8 cellular contexts compared by ENCODE assay signal in the genomic region with DNA sequence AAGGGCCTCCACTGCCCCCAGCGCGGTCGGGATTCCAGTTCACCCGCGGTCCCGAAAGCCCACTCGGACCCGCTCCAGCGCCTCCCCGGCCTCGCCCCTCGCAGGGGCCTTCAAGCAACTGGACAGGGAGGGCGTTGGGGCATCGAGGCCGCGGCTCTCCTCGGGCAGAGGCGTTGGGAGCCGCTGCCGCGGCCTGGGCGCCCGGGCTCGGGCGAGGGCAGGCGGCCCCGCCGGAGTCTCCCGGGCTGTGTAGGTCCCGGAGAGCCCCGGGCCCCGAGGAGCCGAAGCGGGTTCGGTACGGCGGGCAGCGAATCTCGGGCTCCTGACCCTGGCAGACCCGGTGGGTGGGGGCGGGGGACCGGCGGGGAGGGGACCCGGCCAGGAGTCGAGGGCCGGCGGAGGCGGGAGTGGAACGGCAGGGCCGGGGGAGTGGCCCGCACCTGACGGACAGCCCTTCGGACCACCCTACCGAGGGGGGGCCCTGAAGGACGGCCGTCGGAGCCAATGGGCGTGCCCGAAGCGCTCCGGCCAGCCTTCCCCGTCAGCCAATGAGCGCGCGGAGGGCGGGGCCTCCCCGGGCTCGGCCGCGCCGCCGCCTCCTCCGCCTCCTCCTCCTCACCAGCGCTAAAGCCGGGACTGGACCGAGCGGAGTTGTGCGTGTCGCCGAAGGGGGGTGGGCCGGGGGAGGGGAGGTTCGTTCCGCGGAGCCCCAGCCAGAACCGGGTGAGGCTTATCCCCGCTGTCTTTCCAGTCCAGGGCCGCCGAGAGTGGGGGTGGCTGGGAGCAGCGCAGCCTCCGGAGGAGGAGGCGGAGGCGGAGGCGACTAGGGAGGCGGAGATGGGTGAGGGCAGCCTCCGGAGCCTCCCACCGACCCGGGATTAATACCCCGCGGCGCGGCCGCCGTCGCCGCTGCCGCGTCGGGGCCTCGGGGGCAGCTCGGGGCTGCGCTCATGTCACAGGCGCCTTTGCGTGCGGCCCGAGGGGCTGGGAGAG. TPM values are rescaled to one million over a fixed set of nuclear protein-coding genes. Genes with fewer than 3 reads are reported as not detected.
DNase-seq lines count a peak whose midpoint lies in the region; ATAC-seq, FAIRE-seq and TF ChIP-seq lines count a peak whose summit lies in the region.

A gene (plus strand): TSS at position 609 of the 993 bp plus-strand sequence. CDS start 34,346 bp downstream, outside the sequence.

- no peak for FAIRE-seq in urothelium cell line (lab: Jason Lieb, UNC)

- H3K27me3 Mint-ChIP-seq in T-helper 2 cell treated with Interferon-gamma antibody and Interleukin-4, amounts not matched to agents 5 μg/mL and 100 μg/mL, for 36 hours (ENCODE audit: low read depth) = peaks cover 4% of the 10 kb centered on the region

- DNase-seq in NCI-H2029 (lab: John Stamatoyannopoulos, UW) (peak; percentile 77), ascending aorta (ENCODE audit: low spot score in 2 of 2) (peak; percentile 90 to 99), right cardiac atrium (peak; percentile 99 to 100 (median 100)), pulmonary artery endothelial cell (ENCODE audit: low read depth, low spot score) (peak; percentile 90), urothelium cell line (ENCODE audit: low spot score) (peak; percentile 96)
- peak; percentile 98 for DNase-seq in T-helper 2 cell treated with Interferon-gamma antibody and Interleukin-4, amounts not matched to agents 5 μg/mL and 100 μg/mL, for 36 hours (ENCODE audit: low spot score)

- peak within 1 kb of the TSS; percentile 99 for H3K27ac Mint-ChIP-seq in T-helper 2 cell treated with Interferon-gamma antibody and Interleukin-4, amounts not matched to agents 5 μg/mL and 100 μg/mL, for 36 hours

- intact Hi-C loops in ascending aorta (cut with DNase I) = loop anchor here (1.0 to 10.0 kb wide), 5 partner anchors 95 to 746 kb away; a partner anchor contains a TSS
- intact Hi-C loops in right cardiac atrium (cut with DNase I) = loop anchor here in 1 of 4 donors (5.0 kb wide), 1 partner anchor 96 kb away; a partner anchor contains a TSS

- peaks cover 12% of the 10 kb centered on the region for H3K4me1 Mint-ChIP-seq in T-helper 2 cell treated with Interferon-gamma antibody and Interleukin-4, amounts not matched to agents 5 μg/mL and 100 μg/mL, for 36 hours (ENCODE audit: low read depth)

- H3K9me3 ChIP-seq in ascending aorta (no peaks in the 10 kb centered on the region), right cardiac atrium (ENCODE audit: control insufficient read depth, low read length) (no peaks in the 10 kb centered on the region)

- H3K4me1 ChIP-seq in ascending aorta (peaks cover 0 to 23% of the 10 kb centered on the region in 2 donors), right cardiac atrium (ENCODE audit: control insufficient read depth, insufficient read depth, low read length) (no peaks in the 10 kb centered on the region)

- peak within 1 kb of the TSS; percentile 97 for H3K4me3 Mint-ChIP-seq in T-helper 2 cell treated with Interferon-gamma antibody and Interleukin-4, amounts not matched to agents 5 μg/mL and 100 μg/mL, for 36 hours

- under 1% methylated on average over 115 of the region's 115 CpGs for WGBS in right cardiac atrium

- H3K27me3 ChIP-seq in ascending aorta = no peaks in the 10 kb centered on the region
- no peaks in the 10 kb centered on the region for H3K27me3 ChIP-seq in right cardiac atrium (ENCODE audit: control insufficient read depth, insufficient read depth)

- H3K9me3 Mint-ChIP-seq in T-helper 2 cell treated with Interferon-gamma antibody and Interleukin-4, amounts not matched to agents 5 μg/mL and 100 μg/mL, for 36 hours = no peaks in the 10 kb centered on the region

- H3K36me3 Mint-ChIP-seq in T-helper 2 cell treated with Interferon-gamma antibody and Interleukin-4, amounts not matched to agents 5 μg/mL and 100 μg/mL, for 36 hours (ENCODE audit: low read depth) = peaks cover 10% of the 10 kb centered on the region

- peak within 1 kb of the TSS; percentile 98 to 99 for H3K27ac ChIP-seq in ascending aorta
- H3K27ac ChIP-seq in right cardiac atrium (ENCODE audit: low read length) = peak within 1 kb of the TSS; percentile 99

- no peaks in the 10 kb centered on the region for H3K36me3 ChIP-seq in ascending aorta

- peak in 1 of 3 experiments; percentile 3 for TF ChIP-seq CTCF in ascending aorta (IDR thresholded peaks at IDR 0.05)

- peak; percentile 47 for ATAC-seq in GM18508 (IDR thresholded peaks at IDR 0.05; ENCODE audit: insufficient read depth, unreplicated experiment)
- ATAC-seq in HG02981 (IDR thresholded peaks at IDR 0.05; ENCODE audit: unreplicated experiment) = peak; percentile 83
- ATAC-seq in right cardiac atrium = peak; percentile 97 to 98

- H3K4me3 ChIP-seq in ascending aorta (peak within 1 kb of the TSS; percentile 75 to 88), right cardiac atrium (ENCODE audit: low read length) (peak within 1 kb of the TSS; percentile 95)

RNA-seq across cellular contexts. Expression of the gene that starts here (rescaled TPM):
- total RNA-seq in ascending aorta (76.6 TPM), right cardiac atrium (10 to 100 TPM; 52.6 to 71.4 (median 58.0) TPM), pulmonary artery endothelial cell (49.8 and 53.2 TPM in 2 replicates)
- 17.2 TPM for polyA plus RNA-seq in right cardiac atrium

Comparison
In these comparisons a context has a peak if more than half of its experiments do, and no peak if none do; other contexts are left out.
1. Peak in every context shown above with its lines: DNase-seq, ATAC-seq, H3K4me3 ChIP-seq and H3K27ac ChIP-seq.
2. ATAC-seq: peak in every context shown above with its lines; median percentile 98 in right cardiac atrium; 83 in HG02981; 47 in GM18508.